ENCODE assay signal across 9 cellular contexts in the genomic region with DNA sequence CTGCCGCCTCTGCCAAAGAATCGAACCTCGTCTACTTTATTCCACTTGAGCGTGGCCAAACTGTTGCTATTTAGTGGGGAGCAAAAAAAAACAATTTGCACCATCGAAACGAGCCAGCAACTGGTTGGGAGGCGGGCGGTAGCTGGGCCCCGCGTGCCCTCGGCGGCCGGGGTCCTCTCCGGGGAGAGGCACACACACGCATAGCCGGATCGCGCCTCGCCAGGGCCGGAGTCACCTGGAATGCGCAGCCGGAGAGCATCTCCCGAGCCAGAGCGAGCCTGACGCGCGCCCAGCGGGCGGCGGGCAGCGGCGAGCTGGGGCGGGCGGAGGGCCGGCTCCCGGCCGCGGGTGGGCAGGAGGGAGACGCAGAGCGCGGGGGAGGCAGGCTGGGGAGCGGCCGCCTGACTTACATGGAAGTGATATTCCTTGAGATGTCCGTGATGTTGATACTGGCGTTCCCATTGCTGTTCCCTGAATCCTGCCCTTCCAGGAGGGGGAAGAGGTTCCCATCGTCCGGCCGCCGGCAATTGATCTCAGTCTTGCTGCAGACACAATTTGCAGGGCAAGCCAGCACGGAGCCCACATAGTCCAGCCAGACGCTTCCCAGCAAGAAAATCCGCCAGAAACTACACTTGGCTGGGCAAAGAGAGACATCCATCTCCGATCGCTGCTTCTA. TPM values are rescaled to one million over a fixed set of nuclear protein-coding genes. Genes with fewer than 3 reads are reported as not detected.
DNase-seq lines count a peak whose midpoint lies in the region; ATAC-seq and TF ChIP-seq lines count a peak whose summit lies in the region.
"Had no signal": no experiment of that assay in that cellular context is flagged by ENCODE, and none has a peak within 500 bp of the region (broad histone marks: within the 10 kb centered on the region; RNA-seq: fewer than 3 reads in every experiment).

No MANE protein-coding gene starts in this region.

- H3K4me1 ChIP-seq in Panc1 (ENCODE audit: control insufficient read depth, insufficient read depth, low read length) (no peaks in the 10 kb centered on the region), neuronal stem cell (ENCODE audit: control insufficient read depth in 2 of 2, insufficient read depth in 1 of 2, low read depth in 1 of 2, low read length in 2 of 2) (peaks cover 4 to 11% of the 10 kb centered on the region in 2 donors)

- no peak overlapping the region for H4K8ac ChIP-seq in neuronal stem cell (ENCODE audit: low read depth, low read length)

- no peaks in the 10 kb centered on the region for H3K9me3 ChIP-seq in Panc1 (ENCODE audit: control insufficient read depth, insufficient read depth, low read depth, low read length)
- H3K9me3 ChIP-seq in neuronal stem cell (replicated peaks in 1 of 2; ENCODE audit: control insufficient read depth in 2 of 2, insufficient read depth in 1 of 2, low read depth in 1 of 2, low read length in 2 of 2), result no peaks in the 10 kb centered on the region

- H3K4me2 ChIP-seq in neuronal stem cell (ENCODE audit: insufficient read depth, low read length, poor library complexity, severe bottlenecking), result peak overlapping the region; percentile 96

- H2BK15ac ChIP-seq in neuronal stem cell (ENCODE audit: low read length), result no peak overlapping the region

- H3K36me3 ChIP-seq in Panc1 (ENCODE audit: control insufficient read depth, insufficient read depth, low read length) (no peaks in the 10 kb centered on the region), neuronal stem cell (replicated peaks in 1 of 2; ENCODE audit: control insufficient read depth in 2 of 2, insufficient read depth in 2 of 2, low read length in 2 of 2) (no peaks in the 10 kb centered on the region)

- no peak overlapping the region for H2BK120ac ChIP-seq in neuronal stem cell (ENCODE audit: low read depth, low read length)

- CTCF ChIA-PET in Panc1 (lab: Charles Lee), result no interaction called here

- H3K9ac ChIP-seq in neuronal stem cell (ENCODE audit: low read depth, low read length, poor library complexity), result peak overlapping the region; percentile 83

- H2AFZ ChIP-seq in neuronal stem cell (ENCODE audit: low read length), result peak overlapping the region; percentile 43

- TF ChIP-seq CTCF in Panc1 (IDR thresholded peaks at IDR 0.05) (no peak), fibroblast of pulmonary artery (IDR thresholded peaks at IDR 0.05; ENCODE audit: low read length, missing control alignments) (no peak)

- POLR2A ChIA-PET in Panc1 (lab: Charles Lee), result no interaction called here

- no peaks in the 10 kb centered on the region for H3K79me1 ChIP-seq in neuronal stem cell (ENCODE audit: low read depth, low read length)

- no peak overlapping the region for H4K91ac ChIP-seq in neuronal stem cell (ENCODE audit: low read depth, low read length, poor library complexity)

- DNase-seq in D341Med (ENCODE audit: low spot score), result peak; percentile 65
- no peak for DNase-seq in Panc1 (ENCODE audit: low read depth, low spot score)
- DNase-seq in fibroblast of pulmonary artery (ENCODE audit: low read depth), result peak; percentile 45
- peak; percentile 63 for DNase-seq in neuronal stem cell (ENCODE audit: low spot score)
- DNase-seq in NCI-H2171 treated with DMSO at 0.1 percent for 48 hours (lab: John Stamatoyannopoulos, UW), result no peak
- no peak for DNase-seq in NCI-H1694 treated with DMSO at 0.1 percent for 48 hours (lab: John Stamatoyannopoulos, UW)
- no peak for DNase-seq in COLO829 (ENCODE audit: low spot score)
- no peak for DNase-seq in NCI-H2171 (lab: John Stamatoyannopoulos, UW)

- no peak overlapping the region for H3K23ac ChIP-seq in neuronal stem cell (ENCODE audit: low read depth, low read length, poor library complexity)

- H3K27me3 ChIP-seq in Panc1 (ENCODE audit: control insufficient read depth, insufficient read depth, low read length), result peaks cover 5% of the 10 kb centered on the region; the same call in 1 of the 2 replicates
- H3K27me3 ChIP-seq in neuronal stem cell (ENCODE audit: control insufficient read depth in 3 of 3, insufficient read depth in 3 of 3, low read depth in 1 of 3, low read length in 3 of 3), result peaks cover 5 to 71% (median 24%) of the 10 kb centered on the region in 3 experiments

- peak overlapping the region; percentile 86 for H3K18ac ChIP-seq in neuronal stem cell (ENCODE audit: low read length)

- no peak overlapping the region for H2BK12ac ChIP-seq in neuronal stem cell (ENCODE audit: low read length)

- no peak overlapping the region for H3K14ac ChIP-seq in neuronal stem cell (ENCODE audit: low read length)

- H3K27ac ChIP-seq in Panc1 (ENCODE audit: low read length), result no peak overlapping the region
- no peak overlapping the region for H3K27ac ChIP-seq in neuronal stem cell (replicated peaks; ENCODE audit: low read length)

- H3K4me3 ChIP-seq in Panc1 (ENCODE audit: low read depth in 2 of 2, low read length in 2 of 2) (no peak overlapping the region), fibroblast of pulmonary artery (replicated peaks; ENCODE audit: low read depth, low read length) (peak overlapping the region; percentile 41), neuronal stem cell (ENCODE audit: low read length in 2 of 2) (peak overlapping the region; percentile 18 to 83)

- H2AK5ac ChIP-seq in neuronal stem cell (ENCODE audit: low read depth, low read length), result no peak overlapping the region

- in situ Hi-C loops in Panc1 (cut with HindIII; ENCODE audit: low pct_unique_long_range_greater_than_20kb, low sequenced_read_pairs), result no loop called here

- ATAC-seq in Panc1, result peak; percentile 40; the same call in 1 of the 2 replicates

- intact Hi-C loops in Panc1 (cut with micrococcal nuclease; ENCODE audit: unreplicated experiment), result no loop called here

- H2BK5ac ChIP-seq in neuronal stem cell (ENCODE audit: low read length), result no peak overlapping the region

- no CpG with 5 or more reads among the region's 54 CpGs for WGBS in neuronal stem cell (ENCODE audit: extremely low coverage in 2 of 2, insufficient read length in 2 of 2, insufficient replicate concordance in 1 of 2), 2 donors

- no TSS peak for BruUV-seq in Panc1 (replicated peaks; lab: Mats Ljungman, UMichigan)

- no peak overlapping the region for H3K4ac ChIP-seq in neuronal stem cell (ENCODE audit: low read length)

RNA-seq across cellular contexts. Expression of a gene that starts 0.9 kb away (rescaled TPM):
- total RNA-seq in Panc1 (2021; ENCODE audit: unreplicated experiment), result not detected
- not detected for polyA plus RNA-seq in Panc1 (2012; ENCODE audit: insufficient read length)
- polyA plus RNA-seq in neuronal stem cell (2013, experiment 1 of 2), result 7.7 TPM
- polyA plus RNA-seq in neuronal stem cell (2013, experiment 2 of 2), result 7.6 TPM
- total RNA-seq: dermis microvascular lymphatic vessel endothelial cell had no signal

Comparison
In these comparisons a context has a peak if more than half of its experiments do, and no peak if none do; other contexts are left out.
1. DNase-seq: peak in D341Med (single experiment), fibroblast of pulmonary artery (single experiment) and neuronal stem cell (single experiment); none in Panc1 (single experiment), NCI-H2171 treated with DMSO at 0.1 percent for 48 hours (single experiment), NCI-H1694 treated with DMSO at 0.1 percent for 48 hours (single experiment), COLO829 (single experiment) and NCI-H2171 (single experiment).
2. H3K4me3 ChIP-seq: peak in fibroblast of pulmonary artery (single experiment) and neuronal stem cell (2 of 2); none in Panc1 (0 of 2).